ENCODE assay signal across 22 cellular contexts in the genomic region with DNA sequence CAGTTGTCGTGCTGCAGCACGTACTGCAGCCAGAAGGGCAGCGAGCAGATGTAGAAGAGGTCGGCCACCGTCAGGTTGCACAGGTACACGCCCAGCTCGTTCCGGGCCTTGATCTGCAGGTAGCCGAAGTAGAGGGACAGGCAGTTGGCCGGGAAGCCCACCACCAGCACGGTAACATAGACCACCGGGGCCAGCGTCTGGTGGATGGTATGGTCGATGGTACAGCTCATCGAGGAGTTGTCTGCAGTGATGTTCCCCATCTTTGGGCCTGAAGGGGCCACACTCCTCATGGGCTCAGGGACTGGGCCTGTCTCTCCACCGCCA. TPM values are rescaled to one million over a fixed set of nuclear protein-coding genes. Genes with fewer than 3 reads are reported as not detected.
A peak's percentile ranks its signal among the peaks of the same experiment; 100 is the strongest.
DNase-seq lines count a peak whose midpoint lies in the region; ATAC-seq and TF ChIP-seq lines count a peak whose summit lies in the region.
"Had no signal": no experiment of that assay in that cellular context is flagged by ENCODE, and none has a peak within 500 bp of the region (broad histone marks: within the 10 kb centered on the region; RNA-seq: fewer than 3 reads in every experiment).

No MANE protein-coding gene starts in this region.

- CTCF ChIA-PET in activated CD4-positive, alpha-beta T cell treated with anti-CD3 and anti-CD28 coated beads for 36 hours (lab: Charles Lee), result interaction anchor here (1.2 kb wide), 1 partner anchor 17 kb away, joined by 3 read pairs; no protein-coding TSS in a partner anchor
- CTCF ChIA-PET in CD4-positive, alpha-beta T cell (lab: Charles Lee), result no interaction called here
- CTCF ChIA-PET in OCI-LY7 (lab: Charles Lee; ENCODE audit: unreplicated experiment), result no interaction called here

- no peak overlapping the region for H3K27ac ChIP-seq in CD4-positive, alpha-beta T cell (ENCODE audit: low read depth, low read length)
- H3K27ac ChIP-seq in OCI-LY7 (ENCODE audit: low read depth, low read length, poor library complexity, severe bottlenecking), result no peak overlapping the region
- H3K27ac ChIP-seq: HL-60 had no signal

- H3K9me3 ChIP-seq in T-helper 17 cell (ENCODE audit: control insufficient read depth, low read length, poor library complexity, severe bottlenecking) (no peaks in the 10 kb centered on the region), OCI-LY7 (ENCODE audit: low read length) (peaks cover 12% of the 10 kb centered on the region)
- H3K9me3 ChIP-seq in CD4-positive, alpha-beta T cell (ENCODE audit: control insufficient read depth, low read length), result no peaks in the 10 kb centered on the region

- no peaks in the 10 kb centered on the region for H4K20me1 ChIP-seq in OCI-LY7 (ENCODE audit: insufficient read depth, low read length)

- BruUV-seq in OCI-LY7 (replicated peaks; lab: Mats Ljungman, UMichigan), result no TSS peak

- H3K9me2 ChIP-seq in OCI-LY7 (ENCODE audit: insufficient read depth, low read length), result no peaks in the 10 kb centered on the region

- POLR2A ChIA-PET in activated CD4-positive, alpha-beta T cell treated with anti-CD3 and anti-CD28 coated beads for 36 hours (lab: Charles Lee), result no interaction called here
- POLR2A ChIA-PET in CD4-positive, alpha-beta T cell (lab: Charles Lee), result interaction anchor here (2.1 kb wide), 1 partner anchor 10 kb away, joined by 19 read pairs; the partner anchor contains the start of gene GPR68
- POLR2A ChIA-PET in OCI-LY7 (lab: Charles Lee), result no interaction called here

- peaks cover 79% of the 10 kb centered on the region for H3K36me3 Mint-ChIP-seq in activated CD4-positive, alpha-beta T cell treated with anti-CD3 and anti-CD28 coated beads, Interleukin-2, amount 10 ng/mL, durations not matched to agents 24 days and 14 days (ENCODE audit: low read depth)
- peaks cover 51% of the 10 kb centered on the region for H3K36me3 Mint-ChIP-seq in activated CD4-positive, alpha-beta T cell treated with anti-CD3 and anti-CD28 coated beads for 36 hours (ENCODE audit: low read depth)
- H3K36me3 Mint-ChIP-seq in T-helper 17 cell (ENCODE audit: low read depth), result peaks cover 7% of the 10 kb centered on the region
- H3K36me3 Mint-ChIP-seq in central memory CD8-positive, alpha-beta T cell (ENCODE audit: insufficient read depth), result peaks cover 32% of the 10 kb centered on the region
- peaks cover 27% of the 10 kb centered on the region for H3K36me3 Mint-ChIP-seq in natural killer cell treated with Interleukin-12 subunit alpha and Interleukin-12 subunit beta and Interleukin-15 and Interleukin-18, amount 100 ng/mL, for 72 hours
- peaks cover 18% of the 10 kb centered on the region for H3K36me3 Mint-ChIP-seq in CD4-positive, alpha-beta T cell (ENCODE audit: low read depth)
- H3K36me3 Mint-ChIP-seq in activated T-helper 2 cell treated with anti-CD3 and anti-CD28 coated beads, Interferon-gamma antibody, Interleukin-2, Interleukin-4, amounts not matched to agents 10 μg/mL and 5 μg/mL and 100 μg/mL, durations not matched to agents 14 hours and 24 hours and 36 hours (ENCODE audit: low read depth), result peaks cover 88% of the 10 kb centered on the region

- H3K4me2 ChIP-seq in OCI-LY7 (ENCODE audit: low read length), result no peak overlapping the region

- intact Hi-C loops in activated CD4-positive, alpha-beta T cell treated with anti-CD3 and anti-CD28 coated beads, Interleukin-2, amount 10 ng/mL, durations not matched to agents 24 days and 14 days (cut with micrococcal nuclease), result no loop called here
- intact Hi-C loops in activated CD4-positive, alpha-beta T cell treated with anti-CD3 and anti-CD28 coated beads for 36 hours (cut with DNase I, micrococcal nuclease), result no loop called here
- intact Hi-C loops in CD4-positive, alpha-beta T cell (cut with DNase I, micrococcal nuclease), result no loop called here
- intact Hi-C loops in activated T-helper 2 cell treated with anti-CD3 and anti-CD28 coated beads, Interferon-gamma antibody, Interleukin-2, Interleukin-4, amounts not matched to agents 10 μg/mL and 5 μg/mL and 100 μg/mL, durations not matched to agents 14 hours and 24 hours and 36 hours (cut with micrococcal nuclease), result no loop called here
- intact Hi-C loops in OCI-LY7 (cut with micrococcal nuclease; ENCODE audit: unreplicated experiment), result no loop called here

- peaks cover 63% of the 10 kb centered on the region for H3K4me1 Mint-ChIP-seq in activated CD4-positive, alpha-beta T cell treated with anti-CD3 and anti-CD28 coated beads, Interleukin-2, amount 10 ng/mL, durations not matched to agents 24 days and 14 days
- H3K4me1 Mint-ChIP-seq in activated CD4-positive, alpha-beta T cell treated with anti-CD3 and anti-CD28 coated beads for 36 hours, result peaks cover 68% of the 10 kb centered on the region
- H3K4me1 Mint-ChIP-seq in T-helper 17 cell, result peaks cover 51% of the 10 kb centered on the region
- peaks cover 54% of the 10 kb centered on the region for H3K4me1 Mint-ChIP-seq in central memory CD8-positive, alpha-beta T cell
- H3K4me1 Mint-ChIP-seq in natural killer cell treated with Interleukin-12 subunit alpha and Interleukin-12 subunit beta and Interleukin-15 and Interleukin-18, amount 100 ng/mL, for 72 hours (ENCODE audit: low read depth in 2 of 2), result peaks cover 62 to 64% of the 10 kb centered on the region in 2 donors
- H3K4me1 Mint-ChIP-seq in CD4-positive, alpha-beta T cell (ENCODE audit: low read depth), result peaks cover 70% of the 10 kb centered on the region
- H3K4me1 Mint-ChIP-seq in activated T-helper 2 cell treated with anti-CD3 and anti-CD28 coated beads, Interferon-gamma antibody, Interleukin-2, Interleukin-4, amounts not matched to agents 10 μg/mL and 5 μg/mL and 100 μg/mL, durations not matched to agents 14 hours and 24 hours and 36 hours (ENCODE audit: low read depth), result peaks cover 52% of the 10 kb centered on the region

- DNase-seq in activated CD4-positive, alpha-beta T cell treated with anti-CD3 and anti-CD28 coated beads, Interleukin-2, amount 10 ng/mL, durations not matched to agents 24 days and 14 days, result no peak
- no peak for DNase-seq in activated CD4-positive, alpha-beta T cell treated with anti-CD3 and anti-CD28 coated beads for 36 hours
- no peak for DNase-seq in T-helper 17 cell
- no peak for DNase-seq in central memory CD8-positive, alpha-beta T cell (ENCODE audit: low spot score in 2 of 2)
- no peak for DNase-seq in natural killer cell treated with Interleukin-12 subunit alpha and Interleukin-12 subunit beta and Interleukin-15 and Interleukin-18, amount 100 ng/mL, for 72 hours (ENCODE audit: low spot score)
- no peak for DNase-seq in CD4-positive, alpha-beta T cell
- DNase-seq in activated T-helper 2 cell treated with anti-CD3 and anti-CD28 coated beads, Interferon-gamma antibody, Interleukin-2, Interleukin-4, amounts not matched to agents 10 μg/mL and 5 μg/mL and 100 μg/mL, durations not matched to agents 14 hours and 24 hours and 36 hours (ENCODE audit: low spot score), result no peak
- DNase-seq in OCI-LY7 (ENCODE audit: low spot score), result no peak
- DNase-seq: 8988T; DMS153; GDM1; H7; HFFc6; IMR-90; MM.1S; NCI-H1092; NCI-H146; NCI-H2081; NK-92 treated with Interleukin-12 subunit alpha and Interleukin-12 subunit beta, amount 100 ng/mL, for 24 hours had no signal

- H3K27ac Mint-ChIP-seq in activated CD4-positive, alpha-beta T cell treated with anti-CD3 and anti-CD28 coated beads, Interleukin-2, amount 10 ng/mL, durations not matched to agents 24 days and 14 days, result peak overlapping the region; percentile 40
- H3K27ac Mint-ChIP-seq in activated CD4-positive, alpha-beta T cell treated with anti-CD3 and anti-CD28 coated beads for 36 hours, result no peak overlapping the region
- H3K27ac Mint-ChIP-seq in T-helper 17 cell, result peak overlapping the region; percentile 19
- no peak overlapping the region for H3K27ac Mint-ChIP-seq in central memory CD8-positive, alpha-beta T cell (ENCODE audit: low read depth)
- H3K27ac Mint-ChIP-seq in natural killer cell treated with Interleukin-12 subunit alpha and Interleukin-12 subunit beta and Interleukin-15 and Interleukin-18, amount 100 ng/mL, for 72 hours, result peak overlapping the region; percentile 38 to 65
- H3K27ac Mint-ChIP-seq in CD4-positive, alpha-beta T cell, result no peak overlapping the region
- H3K27ac Mint-ChIP-seq in activated T-helper 2 cell treated with anti-CD3 and anti-CD28 coated beads, Interferon-gamma antibody, Interleukin-2, Interleukin-4, amounts not matched to agents 10 μg/mL and 5 μg/mL and 100 μg/mL, durations not matched to agents 14 hours and 24 hours and 36 hours, result no peak overlapping the region
- H3K27ac Mint-ChIP-seq: HFFc6 had no signal

- H3K4me3 ChIP-seq in OCI-LY7 (ENCODE audit: low read depth, low read length, poor library complexity, severe bottlenecking), result no peak overlapping the region

- peaks cover 12% of the 10 kb centered on the region for H3K36me3 ChIP-seq in OCI-LY7 (ENCODE audit: insufficient read depth, low read length)

- H3K4me3 Mint-ChIP-seq in activated CD4-positive, alpha-beta T cell treated with anti-CD3 and anti-CD28 coated beads, Interleukin-2, amount 10 ng/mL, durations not matched to agents 24 days and 14 days, result no peak overlapping the region
- no peak overlapping the region for H3K4me3 Mint-ChIP-seq in activated CD4-positive, alpha-beta T cell treated with anti-CD3 and anti-CD28 coated beads for 36 hours
- H3K4me3 Mint-ChIP-seq in T-helper 17 cell, result no peak overlapping the region
- H3K4me3 Mint-ChIP-seq in central memory CD8-positive, alpha-beta T cell, result peak overlapping the region; percentile 28
- H3K4me3 Mint-ChIP-seq in natural killer cell treated with Interleukin-12 subunit alpha and Interleukin-12 subunit beta and Interleukin-15 and Interleukin-18, amount 100 ng/mL, for 72 hours, result no peak overlapping the region
- no peak overlapping the region for H3K4me3 Mint-ChIP-seq in CD4-positive, alpha-beta T cell
- H3K4me3 Mint-ChIP-seq in activated T-helper 2 cell treated with anti-CD3 and anti-CD28 coated beads, Interferon-gamma antibody, Interleukin-2, Interleukin-4, amounts not matched to agents 10 μg/mL and 5 μg/mL and 100 μg/mL, durations not matched to agents 14 hours and 24 hours and 36 hours (ENCODE audit: low read depth), result no peak overlapping the region
- H3K4me3 Mint-ChIP-seq: HFFc6 had no signal

- no peaks in the 10 kb centered on the region for H3K27me3 ChIP-seq in CD4-positive, alpha-beta T cell (ENCODE audit: control insufficient read depth, insufficient read depth, low read length)

- peaks cover 11% of the 10 kb centered on the region for H3K9me3 Mint-ChIP-seq in activated CD4-positive, alpha-beta T cell treated with anti-CD3 and anti-CD28 coated beads, Interleukin-2, amount 10 ng/mL, durations not matched to agents 24 days and 14 days
- peaks cover 4% of the 10 kb centered on the region for H3K9me3 Mint-ChIP-seq in activated CD4-positive, alpha-beta T cell treated with anti-CD3 and anti-CD28 coated beads for 36 hours (ENCODE audit: low read depth)
- H3K9me3 Mint-ChIP-seq in central memory CD8-positive, alpha-beta T cell, result no peaks in the 10 kb centered on the region
- peaks cover 4% of the 10 kb centered on the region for H3K9me3 Mint-ChIP-seq in natural killer cell treated with Interleukin-12 subunit alpha and Interleukin-12 subunit beta and Interleukin-15 and Interleukin-18, amount 100 ng/mL, for 72 hours
- H3K9me3 Mint-ChIP-seq in CD4-positive, alpha-beta T cell, result peaks cover 3% of the 10 kb centered on the region
- H3K9me3 Mint-ChIP-seq in activated T-helper 2 cell treated with anti-CD3 and anti-CD28 coated beads, Interferon-gamma antibody, Interleukin-2, Interleukin-4, amounts not matched to agents 10 μg/mL and 5 μg/mL and 100 μg/mL, durations not matched to agents 14 hours and 24 hours and 36 hours, result peaks cover 9% of the 10 kb centered on the region

- no peak overlapping the region for H2AFZ ChIP-seq in OCI-LY7 (ENCODE audit: low read length)

- no peak for TF ChIP-seq CTCF in CD4-positive, alpha-beta T cell (IDR thresholded peaks at IDR 0.05)
- no peak for TF ChIP-seq CTCF in OCI-LY7 (conservative IDR thresholded peaks at IDR 0.05; ENCODE audit: low read length)

- peaks cover 9% of the 10 kb centered on the region for H3K4me1 ChIP-seq in OCI-LY7 (ENCODE audit: insufficient read depth, low read length, poor library complexity, severe bottlenecking)

- H3K79me2 ChIP-seq in OCI-LY7 (ENCODE audit: insufficient read depth, low read depth, low read length), result no peaks in the 10 kb centered on the region

- no peaks in the 10 kb centered on the region for H3K27me3 Mint-ChIP-seq in activated CD4-positive, alpha-beta T cell treated with anti-CD3 and anti-CD28 coated beads, Interleukin-2, amount 10 ng/mL, durations not matched to agents 24 days and 14 days
- no peaks in the 10 kb centered on the region for H3K27me3 Mint-ChIP-seq in activated CD4-positive, alpha-beta T cell treated with anti-CD3 and anti-CD28 coated beads for 36 hours
- no peaks in the 10 kb centered on the region for H3K27me3 Mint-ChIP-seq in T-helper 17 cell
- no peaks in the 10 kb centered on the region for H3K27me3 Mint-ChIP-seq in central memory CD8-positive, alpha-beta T cell
- no peaks in the 10 kb centered on the region for H3K27me3 Mint-ChIP-seq in natural killer cell treated with Interleukin-12 subunit alpha and Interleukin-12 subunit beta and Interleukin-15 and Interleukin-18, amount 100 ng/mL, for 72 hours
- H3K27me3 Mint-ChIP-seq in CD4-positive, alpha-beta T cell, result no peaks in the 10 kb centered on the region
- no peaks in the 10 kb centered on the region for H3K27me3 Mint-ChIP-seq in activated T-helper 2 cell treated with anti-CD3 and anti-CD28 coated beads, Interferon-gamma antibody, Interleukin-2, Interleukin-4, amounts not matched to agents 10 μg/mL and 5 μg/mL and 100 μg/mL, durations not matched to agents 14 hours and 24 hours and 36 hours (ENCODE audit: low read depth)

- no peak for ATAC-seq in activated CD4-positive, alpha-beta T cell treated with anti-CD3 and anti-CD28 coated beads for 36 hours
- ATAC-seq in T-helper 17 cell, result no peak
- ATAC-seq in central memory CD8-positive, alpha-beta T cell (replicated peaks; ENCODE audit: extremely low read depth, poor library complexity, severe bottlenecking), result no peak
- no peak for ATAC-seq in natural killer cell treated with Interleukin-12 subunit alpha and Interleukin-12 subunit beta and Interleukin-15 and Interleukin-18, amount 100 ng/mL, for 72 hours
- no peak for ATAC-seq in CD4-positive, alpha-beta T cell (ENCODE audit: poor library complexity)
- ATAC-seq: Right ventricle myocardium inferior had no signal

RNA-seq across cellular contexts. Expression of gene GPR68, which starts 9.8 kb away (rescaled TPM):
- 4.6 and 4.9 TPM in 2 replicates for total RNA-seq in activated CD4-positive, alpha-beta T cell treated with anti-CD3 and anti-CD28 coated beads, Interleukin-2, amount 10 ng/mL, durations not matched to agents 24 days and 14 days
- 10 to 100 TPM in 1 of 2 experiments, 1 to 10 TPM in 1; 9.4 to 11.2 TPM for total RNA-seq in activated CD4-positive, alpha-beta T cell treated with anti-CD3 and anti-CD28 coated beads for 36 hours
- total RNA-seq in T-helper 17 cell, result 10 to 100 TPM in 1 of 2 donors, 1 to 10 TPM in 1; 7.6 to 12.4 TPM
- total RNA-seq in natural killer cell treated with Interleukin-12 subunit alpha and Interleukin-12 subunit beta and Interleukin-15 and Interleukin-18, amount 100 ng/mL, for 72 hours, result 10 to 100 TPM; 17.4 to 30.2 TPM
- 1 to 10 TPM; 2.8 to 2.9 TPM for total RNA-seq in CD4-positive, alpha-beta T cell
- 5.7 and 6.0 TPM in 2 replicates for total RNA-seq in activated T-helper 2 cell treated with anti-CD3 and anti-CD28 coated beads, Interferon-gamma antibody, Interleukin-2, Interleukin-4, amounts not matched to agents 10 μg/mL and 5 μg/mL and 100 μg/mL, durations not matched to agents 14 hours and 24 hours and 36 hours
- total RNA-seq in OCI-LY7 (2014; rRNA removed; shearing (Covaris generic)), result 0.13 and 0.85 TPM in 2 replicates
- total RNA-seq in OCI-LY7 (2022), result 0.41 and 0.84 TPM in 2 replicates
- total RNA-seq: NCI-H460 had no signal

Comparison
In these comparisons a context has a peak if more than half of its experiments do, and no peak if none do; other contexts are left out.
1. H3K27ac Mint-ChIP-seq: peak in activated CD4-positive, alpha-beta T cell treated with anti-CD3 and anti-CD28 coated beads, Interleukin-2, amount 10 ng/mL, durations not matched to agents 24 days and 14 days (single experiment), T-helper 17 cell (single experiment) and natural killer cell treated with Interleukin-12 subunit alpha and Interleukin-12 subunit beta and Interleukin-15 and Interleukin-18, amount 100 ng/mL, for 72 hours (2 of 2); none in activated CD4-positive, alpha-beta T cell treated with anti-CD3 and anti-CD28 coated beads for 36 hours (single experiment), central memory CD8-positive, alpha-beta T cell (single experiment), CD4-positive, alpha-beta T cell (single experiment) and activated T-helper 2 cell treated with anti-CD3 and anti-CD28 coated beads, Interferon-gamma antibody, Interleukin-2, Interleukin-4, amounts not matched to agents 10 μg/mL and 5 μg/mL and 100 μg/mL, durations not matched to agents 14 hours and 24 hours and 36 hours (single experiment).